1 cellular context compared by ENCODE assay signal in genomic region chr11:65275906-65276305, GRCh38.
TF ChIP-seq lines count a peak whose summit lies in the region.

No MANE protein-coding gene starts in this region.

TF ChIP-seq in A549, 52 proteins besides CTCF, POLR2A, EP300 and RAD21 (continued from another document):
- TF ChIP-seq JUN (IDR thresholded peaks at IDR 0.05) = no peak
- no peak for TF ChIP-seq CHD4 (IDR thresholded peaks at IDR 0.05; ENCODE audit: borderline replicate concordance)
- no peak for TF ChIP-seq MYC (IDR thresholded peaks at IDR 0.05; ENCODE audit: borderline replicate concordance, low read length)
- no peak for TF ChIP-seq ZFP36 (IDR thresholded peaks at IDR 0.05; ENCODE audit: borderline replicate concordance, partially characterized antibody)
- no peak for TF ChIP-seq ATOH8 (CRISPR knock-in tag; IDR thresholded peaks at IDR 0.05; ENCODE audit: low read depth)
- TF ChIP-seq EHF (CRISPR knock-in tag; IDR thresholded peaks at IDR 0.05) = no peak
- TF ChIP-seq E2F6 (IDR thresholded peaks at IDR 0.05; ENCODE audit: borderline replicate concordance, low read depth) = no peak
- no peak for TF ChIP-seq EHMT2 (IDR thresholded peaks at IDR 0.05; ENCODE audit: low read depth)
